29 cellular contexts compared by ENCODE assay signal in genomic region chr3:153242900-153243299, GRCh38.
DNase-seq lines count a peak whose midpoint lies in the region; ATAC-seq and TF ChIP-seq lines count a peak whose summit lies in the region.
"Had no signal": no experiment of that assay in that cellular context is flagged by ENCODE, and none has a peak within 500 bp of the region (broad histone marks: within the 10 kb centered on the region; RNA-seq: fewer than 3 reads in every experiment).

No MANE protein-coding gene starts in this region.

- BruUV-seq in IMR-90 (replicated peaks; lab: Mats Ljungman, UMichigan), result no TSS peak

- no peak overlapping the region for H2AK5ac ChIP-seq in IMR-90 (ENCODE audit: low read depth, low read length)

- no peaks in the 10 kb centered on the region for H3K79me1 ChIP-seq in IMR-90 (ENCODE audit: low read depth in 1 of 2, low read length in 2 of 2)

- H3K27ac Mint-ChIP-seq in CD8-positive, alpha-beta memory T cell, result peak overlapping the region; percentile 51 to 93 (median 87)
- H3K27ac Mint-ChIP-seq in T-cell (peak overlapping the region; percentile 12 to 55), immature natural killer cell (peak overlapping the region; percentile 89 to 98 (median 92))
- H3K27ac Mint-ChIP-seq: activated CD4-positive, alpha-beta T cell treated with anti-CD3 and anti-CD28 coated beads, Interleukin-2, amount 10 ng/mL, durations not matched to agents 24 days and 14 days; GM23338; mesothelial cell of epicardium; naive B cell; type B pancreatic cell had no signal

- H3K4ac ChIP-seq in IMR-90 (ENCODE audit: low read depth, low read length), result no peak overlapping the region

- no peak for TF ChIP-seq POLR2A in IMR-90 (IDR thresholded peaks at IDR 0.05; ENCODE audit: low read depth, low read length)

- no peak overlapping the region for H3K4me2 ChIP-seq in IMR-90 (ENCODE audit: low read depth, low read length)
- H3K4me2 ChIP-seq: BLaER1 treated with 17β-estradiol and CSF1 and Interleukin-3, amounts not matched to agents 10 nM and 100 nM; GM23338 had no signal

- H2BK15ac ChIP-seq in IMR-90 (ENCODE audit: low read depth, low read length), result peak overlapping the region; percentile 21; the same call in 1 of the 3 replicates

- no CpG with 5 or more reads among the region's 2 CpGs for WGBS in IMR-90 (ENCODE audit: extremely low coverage in 2 of 2, insufficient read length in 1 of 2), 2 experiments

- no peaks in the 10 kb centered on the region for H4K20me1 ChIP-seq in IMR-90 (ENCODE audit: insufficient read depth, low read length)
- H4K20me1 ChIP-seq: BLaER1 treated with 17β-estradiol and CSF1 and Interleukin-3, amounts not matched to agents 10 nM and 100 nM had no signal

- DNase-seq in CD8-positive, alpha-beta memory T cell, result peak in 2 of 5 donors; percentile 59 to 61
- DNase-seq in IMR-90 (no peak), T-cell (peak in 8 of 34 experiments; percentile 2 to 25 (median 10)), immature natural killer cell (peak; percentile 70 to 80 (median 75))
- DNase-seq: activated CD4-positive, alpha-beta T cell treated with anti-CD3 and anti-CD28 coated beads, Interleukin-2, amount 10 ng/mL, durations not matched to agents 24 days and 14 days; activated naive CD4-positive, alpha-beta T cell; activated T-cell treated with anti-CD3 and anti-CD28 coated beads, Interleukin-2, amount 50 U/mL, for 4 hours; Calu3; DMS79 treated with DMSO at 0.1 percent for 48 hours; dorsolateral prefrontal cortex; kidney glomerular epithelial cell; naive B cell; NCI-H1930; NCI-H2171 treated with DMSO at 0.1 percent for 48 hours; NCI-H510A; occipital lobe; Peyer's patch; SHP77; stimulated activated CD4-positive, alpha-beta T cell treated with anti-CD3 and anti-CD28 coated beads, Interleukin-4, amount 100 ng/mL, for 4 hours; stimulated activated naive CD4-positive, alpha-beta T cell; T-helper 9 cell had no signal

- no peak overlapping the region for H2BK120ac ChIP-seq in IMR-90 (ENCODE audit: low read depth, low read length)

- POLR2A ChIA-PET in CD8-positive, alpha-beta memory T cell (lab: Charles Lee), result no interaction called here
- POLR2A ChIA-PET in IMR-90 (lab: Charles Lee; ENCODE audit: unreplicated experiment) (no interaction called here), T-cell (lab: Charles Lee) (no interaction called here)

- no peak overlapping the region for H4K8ac ChIP-seq in IMR-90 (ENCODE audit: low read depth in 2 of 2, low read length in 2 of 2)

- intact Hi-C loops in IMR-90 (cut with micrococcal nuclease), result no loop called here

- H3K36me3 ChIP-seq in CD8-positive, alpha-beta memory T cell (ENCODE audit: insufficient read depth, low read length), result no peaks in the 10 kb centered on the region
- H3K36me3 ChIP-seq in IMR-90 (ENCODE audit: control insufficient read depth, insufficient read depth, low read length), result no peaks in the 10 kb centered on the region
- H3K36me3 ChIP-seq: BLaER1 treated with 17β-estradiol and CSF1 and Interleukin-3, amounts not matched to agents 10 nM and 100 nM; Peyer's patch; prostate gland had no signal

- H3K9me1 ChIP-seq in IMR-90 (ENCODE audit: insufficient read depth, low read length), result 0 out of 2 replicates have a peak, but pooled peaks cover under 1% of the 10 kb centered on the region

- CTCF ChIA-PET in CD8-positive, alpha-beta memory T cell (lab: Charles Lee), result no interaction called here
- CTCF ChIA-PET in IMR-90 (lab: Yijun Ruan, JAX) (no interaction called here), T-cell (lab: Charles Lee) (no interaction called here)

- H3K27me3 Mint-ChIP-seq in CD8-positive, alpha-beta memory T cell, result no peaks in the 10 kb centered on the region
- H3K27me3 Mint-ChIP-seq in T-cell (no peaks in the 10 kb centered on the region), immature natural killer cell (ENCODE audit: low read depth in 3 of 3) (no peaks in the 10 kb centered on the region)
- H3K27me3 Mint-ChIP-seq: type B pancreatic cell had no signal

- peak overlapping the region in 6 of 7 donors; percentile 40 to 79 (median 52) for H3K4me3 Mint-ChIP-seq in CD8-positive, alpha-beta memory T cell
- H3K4me3 Mint-ChIP-seq in T-cell (no peak overlapping the region), immature natural killer cell (peak overlapping the region; percentile 26 to 84 (median 59))
- H3K4me3 Mint-ChIP-seq: activated CD4-positive, alpha-beta T cell treated with anti-CD3 and anti-CD28 coated beads, Interleukin-2, amount 10 ng/mL, durations not matched to agents 24 days and 14 days; activated T-cell treated with anti-CD3 and anti-CD28 coated beads, Interleukin-2, amount 50 U/mL, for 4 hours; GM23338; mesothelial cell of epicardium; naive B cell; type B pancreatic cell had no signal

- peaks cover 19% of the 10 kb centered on the region for H3K4me1 ChIP-seq in CD8-positive, alpha-beta memory T cell (ENCODE audit: insufficient read depth, low read length)
- H3K4me1 ChIP-seq in IMR-90 (ENCODE audit: control insufficient read depth, insufficient read depth, low read length), result peaks cover 5% of the 10 kb centered on the region
- H3K4me1 ChIP-seq: Peyer's patch, prostate gland had no signal

- H3K56ac ChIP-seq in IMR-90 (ENCODE audit: extremely low read depth, insufficient read depth, low read length), result no peak overlapping the region

- no peak overlapping the region for H4K5ac ChIP-seq in IMR-90 (ENCODE audit: low read depth, low read length)

- H3K9me3 Mint-ChIP-seq in CD8-positive, alpha-beta memory T cell, result peaks cover 0 to 3% (median 0%) of the 10 kb centered on the region in 5 donors
- peaks cover 0 to 6% (median 3%) of the 10 kb centered on the region in 3 donors for H3K9me3 Mint-ChIP-seq in T-cell
- H3K9me3 Mint-ChIP-seq in immature natural killer cell, result peaks cover 0 to 2% (median 0%) of the 10 kb centered on the region in 6 donors
- H3K9me3 Mint-ChIP-seq: type B pancreatic cell had no signal

- no peak overlapping the region for H2AK9ac ChIP-seq in IMR-90 (replicated peaks; ENCODE audit: low read depth, low read length, poor library complexity)

- H3K18ac ChIP-seq in IMR-90 (ENCODE audit: low read depth, low read length), result no peak overlapping the region

- H2BK20ac ChIP-seq in IMR-90 (ENCODE audit: low read depth, low read length), result no peak overlapping the region

- H3K23ac ChIP-seq in IMR-90 (ENCODE audit: low read depth, low read length), result no peak overlapping the region

- dilution Hi-C loops in IMR-90 (cut with HindIII; ENCODE audit: low sequenced_read_pairs, unreplicated experiment), result no loop called here

- H3K4me3 ChIP-seq in CD8-positive, alpha-beta memory T cell (ENCODE audit: low read length), result no peak overlapping the region
- no peak overlapping the region for H3K4me3 ChIP-seq in IMR-90 (ENCODE audit: insufficient read depth, low read depth, low read length)
- H3K4me3 ChIP-seq: BLaER1 treated with 17β-estradiol and CSF1 and Interleukin-3, amounts not matched to agents 10 nM and 100 nM; dorsolateral prefrontal cortex; GM23338; Peyer's patch; prostate gland had no signal

- H3K9me3 ChIP-seq in CD8-positive, alpha-beta memory T cell (ENCODE audit: low read length), result no peaks in the 10 kb centered on the region
- peaks cover 3% of the 10 kb centered on the region; the same call in 1 of the 2 replicates for H3K9me3 ChIP-seq in IMR-90 (ENCODE audit: control insufficient read depth, insufficient read depth, low read length)
- H3K9me3 ChIP-seq: Peyer's patch, prostate gland had no signal

- H3K27me3 ChIP-seq in CD8-positive, alpha-beta memory T cell (ENCODE audit: insufficient read depth, low read length, poor library complexity, severe bottlenecking), result no peaks in the 10 kb centered on the region
- H3K27me3 ChIP-seq in IMR-90 (ENCODE audit: control insufficient read depth, insufficient read depth, low read length), result no peaks in the 10 kb centered on the region
- H3K27me3 ChIP-seq: BLaER1 treated with 17β-estradiol and CSF1 and Interleukin-3, amounts not matched to agents 10 nM and 100 nM; dorsolateral prefrontal cortex; Peyer's patch had no signal

- H4K91ac ChIP-seq in IMR-90 (ENCODE audit: insufficient read depth, low read depth, low read length), result no peak overlapping the region

- H3K27ac ChIP-seq in CD8-positive, alpha-beta memory T cell (ENCODE audit: low read depth, low read length), result no peak overlapping the region
- no peak overlapping the region for H3K27ac ChIP-seq in IMR-90 (ENCODE audit: insufficient read depth, low read length)
- H3K27ac ChIP-seq: BLaER1 treated with 17β-estradiol and CSF1 and Interleukin-3, amounts not matched to agents 10 nM and 100 nM; dorsolateral prefrontal cortex; Peyer's patch; prostate gland had no signal

- H3K4me1 Mint-ChIP-seq in CD8-positive, alpha-beta memory T cell, result peaks cover 35 to 60% (median 47%) of the 10 kb centered on the region in 3 donors
- peaks cover 9 to 23% (median 15%) of the 10 kb centered on the region in 3 donors for H3K4me1 Mint-ChIP-seq in T-cell
- H3K4me1 Mint-ChIP-seq in immature natural killer cell, result peaks cover 60 to 68% of the 10 kb centered on the region in 2 donors
- H3K4me1 Mint-ChIP-seq: GM23338, mesothelial cell of epicardium, naive B cell had no signal

- TF ChIP-seq RAD21 in IMR-90 (IDR thresholded peaks at IDR 0.05; ENCODE audit: low read length), result no peak

- H3K9ac ChIP-seq in IMR-90 (ENCODE audit: low read depth, low read length), result no peak overlapping the region
- H3K9ac ChIP-seq: BLaER1 treated with 17β-estradiol and CSF1 and Interleukin-3, amounts not matched to agents 10 nM and 100 nM had no signal

- ATAC-seq in IMR-90 (ENCODE audit: low read depth) (no peak), T-cell (replicated peaks in 1 of 4) (peak in 1 of 4 experiments; percentile 65), SK-N-SH treated with all-trans-retinoic acid at 6 μM for 48 hours (no peak), GM21390 (IDR thresholded peaks at IDR 0.05; ENCODE audit: unreplicated experiment) (no peak), GM18907 (IDR thresholded peaks at IDR 0.05; ENCODE audit: unreplicated experiment) (no peak)
- ATAC-seq: activated T-cell treated with anti-CD3 and anti-CD28 coated beads, Interleukin-2, amount 50 U/mL, for 4 hours; GM23338 had no signal

- H2AFZ ChIP-seq in IMR-90 (replicated peaks; ENCODE audit: low read length, poor library complexity), result no peak overlapping the region
- H2AFZ ChIP-seq: GM23338 had no signal

- in situ Hi-C loops in IMR-90 (cut with MboI; ENCODE audit: low sequenced_read_pairs), result no loop called here

- TF ChIP-seq CTCF in IMR-90 (conservative IDR thresholded peaks at IDR 0.05; ENCODE audit: low read depth, low read length), result no peak

- no peak overlapping the region for H2BK5ac ChIP-seq in IMR-90 (ENCODE audit: low read depth, low read length, poor library complexity, severe bottlenecking)

- H3K14ac ChIP-seq in IMR-90 (replicated peaks; ENCODE audit: low read depth, low read length), result no peak overlapping the region

- peaks cover 0 to 8% (median 0%) of the 10 kb centered on the region in 3 donors for H3K36me3 Mint-ChIP-seq in CD8-positive, alpha-beta memory T cell
- peaks cover 3% of the 10 kb centered on the region for H3K36me3 Mint-ChIP-seq in T-cell
- peaks cover 0 to 7% (median 0%) of the 10 kb centered on the region in 3 donors for H3K36me3 Mint-ChIP-seq in immature natural killer cell
- H3K36me3 Mint-ChIP-seq: mesothelial cell of epicardium, type B pancreatic cell had no signal

TF ChIP-seq in IMR-90, 13 proteins besides CTCF, POLR2A, EP300 and RAD21 (continues in another document):
- no peak for TF ChIP-seq NFE2L2 (IDR thresholded peaks at IDR 0.05; ENCODE audit: low read depth, low read length)

TF ChIP-seq in SK-N-SH treated with all-trans-retinoic acid at 6 μM for 48 hours, 23 proteins besides CTCF, POLR2A, EP300 and RAD21 (continues in another document):
- TF ChIP-seq ARNTL (CRISPR knock-in tag; IDR thresholded peaks at IDR 0.05; ENCODE audit: borderline replicate concordance, low read depth), result no peak

Comparison
In these comparisons a context has a peak if more than half of its experiments do, and no peak if none do; other contexts are left out.
1. H3K27ac Mint-ChIP-seq: peak in every context shown above with its lines; median percentile 92 in immature natural killer cell; 87 in CD8-positive, alpha-beta memory T cell; 34 in T-cell.
2. H3K4me3 Mint-ChIP-seq: peak in CD8-positive, alpha-beta memory T cell (6 of 7) and immature natural killer cell (5 of 5); none in T-cell (0 of 3).